Comparison of ENCODE assay signal across 10 cellular contexts in the genomic region with DNA sequence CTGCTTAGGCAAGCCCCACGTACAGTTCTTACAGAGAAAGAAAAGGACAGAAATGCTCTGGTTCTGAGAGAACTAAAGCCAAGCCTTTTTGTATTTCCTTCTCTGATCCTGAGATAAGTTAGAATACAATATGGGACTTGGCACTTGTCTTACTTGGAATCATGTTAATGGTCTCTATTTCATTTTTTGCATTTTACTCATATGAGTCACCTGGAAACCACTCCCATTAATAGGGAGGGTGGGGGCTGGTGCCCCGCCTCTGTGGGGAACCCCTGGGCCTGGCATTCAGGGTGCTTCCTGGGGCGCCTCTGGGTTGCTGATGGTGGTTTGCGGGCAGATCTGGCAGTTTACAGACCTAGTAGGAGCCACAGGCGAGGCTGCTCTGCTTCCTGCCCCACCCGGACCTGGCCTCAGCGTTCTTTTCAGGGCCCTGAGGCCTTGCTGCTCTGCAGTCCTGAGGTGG. TPM values are rescaled to one million over a fixed set of nuclear protein-coding genes. Genes with fewer than 3 reads are reported as not detected.
DNase-seq lines count a peak whose midpoint lies in the region; ATAC-seq and TF ChIP-seq lines count a peak whose summit lies in the region.
"Had no signal": no experiment of that assay in that cellular context is flagged by ENCODE, and none has a peak within 500 bp of the region (broad histone marks: within the 10 kb centered on the region; RNA-seq: fewer than 3 reads in every experiment).

No MANE protein-coding gene starts in this region.

- ATAC-seq in GM21528 (IDR thresholded peaks at IDR 0.05; ENCODE audit: low FRiP score, unreplicated experiment) (peak; percentile 74), heart left ventricle (peak; percentile 56 to 84 (median 78)), HG03280 (IDR thresholded peaks at IDR 0.05; ENCODE audit: unreplicated experiment) (no peak)

- no peak overlapping the region for H3K4me3 ChIP-seq in heart left ventricle

- no peak for TF ChIP-seq POLR2A in heart left ventricle (IDR thresholded peaks at IDR 0.05)

- intact Hi-C loops in heart left ventricle (cut with DNase I) = no loop called here

- 53 to 77% (median 62%) methylated on average over 7 of the region's 7 CpGs for WGBS in heart left ventricle, 4 donors

- no peak for TF ChIP-seq CTCF in heart left ventricle (IDR thresholded peaks at IDR 0.05)

- peaks cover 0 to 22% (median 0%) of the 10 kb centered on the region in 12 donors for H3K4me1 ChIP-seq in heart left ventricle

- no peaks in the 10 kb centered on the region for H3K9me3 ChIP-seq in heart left ventricle

- no peaks in the 10 kb centered on the region for H3K27me3 ChIP-seq in heart left ventricle

- H3K36me3 ChIP-seq in heart left ventricle = peaks cover 0 to under 1% (median 0%) of the 10 kb centered on the region in 9 donors

- DNase-seq in MV-4-11 (lab: John Stamatoyannopoulos, UW) (peak; percentile 86), heart left ventricle (peak; percentile 44 to 75 (median 59)), GM19240 (ENCODE audit: insufficient read length, low spot score) (no peak), iPS-NIHi7 (ENCODE audit: extremely low spot score) (no peak)
- peak; percentile 91 for DNase-seq in activated CD8-positive, alpha-beta memory T cell treated with anti-CD3 and anti-CD28 coated beads, Interleukin-2, amount 50 U/mL, for 1 hour (ENCODE audit: extremely low read depth)
- peak; percentile 59 to 89 (median 83) for DNase-seq in stimulated activated CD4-positive, alpha-beta T cell treated with anti-CD3 and anti-CD28 coated beads, TNF-alpha, amount 100 ng/mL, for 1 hour (ENCODE audit: low read depth in 3 of 3, low spot score in 1 of 3)

- peak overlapping the region in 10 of 12 donors; percentile 37 to 70 (median 53) for H3K27ac ChIP-seq in heart left ventricle

RNA-seq across cellular contexts. Expression of gene TSPAN2, which starts 26.7 kb away (rescaled TPM):
- total RNA-seq in heart left ventricle = 10 to 100 TPM in 1 of 9 donors, 1 to 10 TPM in 8; 4.6 to 10.6 (median 7.1) TPM
- 1 to 10 TPM; 2.8 to 3.4 TPM for polyA plus RNA-seq in heart left ventricle
- total RNA-seq: SK-MEL-5 had no signal

RNA-seq across cellular contexts. Expression of gene TSHB, which starts 32.9 kb away (rescaled TPM):
- total RNA-seq in heart left ventricle = not detected
- polyA plus RNA-seq in heart left ventricle = not detected
- total RNA-seq: SK-MEL-5, temporal lobe had no signal

Comparison
In these comparisons a context has a peak if more than half of its experiments do, and no peak if none do; other contexts are left out.
1. DNase-seq: peak in MV-4-11 (single experiment), activated CD8-positive, alpha-beta memory T cell treated with anti-CD3 and anti-CD28 coated beads, Interleukin-2, amount 50 U/mL, for 1 hour (single experiment), heart left ventricle (5 of 5) and stimulated activated CD4-positive, alpha-beta T cell treated with anti-CD3 and anti-CD28 coated beads, TNF-alpha, amount 100 ng/mL, for 1 hour (3 of 3); none in GM19240 (single experiment) and iPS-NIHi7 (single experiment).